ENCODE assay signal across 23 cellular contexts in genomic region chr12:59715434-59715833, GRCh38.
DNase-seq lines count a peak whose midpoint lies in the region; ATAC-seq, FAIRE-seq and TF ChIP-seq lines count a peak whose summit lies in the region.
"Had no signal": no experiment of that assay in that cellular context is flagged by ENCODE, and none has a peak within 500 bp of the region (broad histone marks: within the 10 kb centered on the region; RNA-seq: fewer than 3 reads in every experiment).

No MANE protein-coding gene starts in this region.

- peaks cover 52% of the 10 kb centered on the region for H3K4me1 ChIP-seq in body of pancreas
- peaks cover 1 to 32% (median 26%) of the 10 kb centered on the region in 4 donors for H3K4me1 ChIP-seq in liver (ENCODE audit: control insufficient read depth in 4 of 4, insufficient read depth in 4 of 4, low read length in 3 of 4)
- H3K4me1 ChIP-seq in pancreas, result peaks cover 14 to 33% (median 28%) of the 10 kb centered on the region in 3 donors
- no peaks in the 10 kb centered on the region for H3K4me1 ChIP-seq in small intestine (ENCODE audit: control insufficient read depth in 2 of 2, insufficient read depth in 1 of 2, low read depth in 1 of 2, low read length in 1 of 2)
- H3K4me1 ChIP-seq in PC-3 (ENCODE audit: insufficient read depth, low read length), result no peaks in the 10 kb centered on the region
- H3K4me1 ChIP-seq: BLaER1, Caco-2 had no signal

- H3F3A ChIP-seq in PC-3 (ENCODE audit: low read length, unreplicated experiment), result no peaks in the 10 kb centered on the region

- no peak for TF ChIP-seq POLR2A in body of pancreas (IDR thresholded peaks at IDR 0.05)

- H4K20me1 ChIP-seq in PC-3 (ENCODE audit: low read length), result no peaks in the 10 kb centered on the region
- H4K20me1 ChIP-seq: BLaER1 had no signal

- no peaks in the 10 kb centered on the region for H3K36me3 ChIP-seq in body of pancreas (replicated peaks in 1 of 2; ENCODE audit: insufficient read depth in 1 of 2, low read depth in 2 of 2)
- H3K36me3 ChIP-seq in liver (ENCODE audit: control insufficient read depth in 4 of 4, insufficient read depth in 3 of 4, low read depth in 1 of 4, low read length in 3 of 4), result no peaks in the 10 kb centered on the region
- H3K36me3 ChIP-seq in pancreas, result no peaks in the 10 kb centered on the region
- H3K36me3 ChIP-seq in small intestine (ENCODE audit: control insufficient read depth in 2 of 2, insufficient read depth in 2 of 2, low read length in 2 of 2), result no peaks in the 10 kb centered on the region
- no peaks in the 10 kb centered on the region for H3K36me3 ChIP-seq in PC-3 (ENCODE audit: low read depth, low read length)
- H3K36me3 ChIP-seq: BLaER1 had no signal

- DNase-seq in NCI-H146 (lab: John Stamatoyannopoulos, UW), result peak; percentile 22
- no peak for DNase-seq in NCI-H146 treated with DMSO at 0.1 percent for 48 hours (lab: John Stamatoyannopoulos, UW; ENCODE audit: unreplicated experiment)
- DNase-seq in body of pancreas, result no peak
- no peak for DNase-seq in pancreas
- no peak for DNase-seq in small intestine
- no peak for DNase-seq in hippocampal formation (lab: John Stamatoyannopoulos, UW)
- DNase-seq in PC-3, result no peak
- DNase-seq: Caco-2; CD4-positive, CD25-positive, alpha-beta regulatory T cell; CD8-positive, alpha-beta T cell; DMS153; DND-41; GM23248; H7; HCEC 1CT had no signal

- no peak overlapping the region for H3K9ac ChIP-seq in liver (ENCODE audit: low read depth in 1 of 2, low read length in 2 of 2)
- no peak overlapping the region for H3K9ac ChIP-seq in PC-3 (ENCODE audit: low read length)
- H3K9ac ChIP-seq: BLaER1, GM23248 had no signal

- no peaks in the 10 kb centered on the region for H3K9me2 ChIP-seq in PC-3 (replicated peaks; ENCODE audit: low read length)

- H3K79me2 ChIP-seq in PC-3 (ENCODE audit: low read length), result no peaks in the 10 kb centered on the region

- H3K27ac ChIP-seq in body of pancreas (peak overlapping the region in 3 of 4 donors; percentile 15 to 50 (median 28)), liver (ENCODE audit: low read depth in 1 of 2, low read length in 2 of 2) (no peak overlapping the region), pancreas (peak overlapping the region in 2 of 4 donors; percentile 19 to 49), small intestine (ENCODE audit: low read depth in 1 of 2, low read length in 1 of 2) (no peak overlapping the region), PC-3 (ENCODE audit: low read length) (no peak overlapping the region)
- H3K27ac ChIP-seq: 22Rv1, BLaER1, C4-2B, GM23248 had no signal

- peak in 1 of 2 donors; percentile 51 for TF ChIP-seq RAD21 in liver (IDR thresholded peaks at IDR 0.05)

- WGBS in body of pancreas, 2 donors, result 29 to 30% methylated on average over 2 of the region's 2 CpGs
- WGBS in liver, result 39% methylated on average over 2 of the region's 2 CpGs
- WGBS in pancreas, 2 donors, result 15 to 19% methylated on average over 2 of the region's 2 CpGs
- WGBS in small intestine, 3 donors, result 92 to 93% (median 92%) methylated on average over 2 of the region's 2 CpGs

- ATAC-seq in body of pancreas (peak; percentile 66), pancreas (peak; percentile 49 to 79 (median 63)), PC-3 (no peak)
- ATAC-seq: CD8-positive, alpha-beta T cell had no signal

- intact Hi-C loops in body of pancreas (cut with DNase I) (no loop called here), pancreas (cut with DNase I) (loop anchor here in 1 of 3 donors (10.0 kb wide), 1 partner anchor 51 kb away; no protein-coding TSS in a partner anchor), PC-3 (cut with micrococcal nuclease) (no loop called here)

- TF ChIP-seq CTCF in body of pancreas (IDR thresholded peaks at IDR 0.05), result no peak
- no peak for TF ChIP-seq CTCF in liver (IDR thresholded peaks at IDR 0.05; ENCODE audit: low read depth, low read length, missing input control)
- no peak for TF ChIP-seq CTCF in pancreas (IDR thresholded peaks at IDR 0.05)
- TF ChIP-seq CTCF in PC-3 (conservative IDR thresholded peaks at IDR 0.05; ENCODE audit: low read depth, low read length), result no peak

- H3K4me2 ChIP-seq in PC-3 (ENCODE audit: low read length), result no peak overlapping the region
- H3K4me2 ChIP-seq: BLaER1 had no signal

- H2AFZ ChIP-seq in PC-3 (ENCODE audit: low read length), result no peak overlapping the region
- H2AFZ ChIP-seq: GM23248 had no signal

- H3K4me3 ChIP-seq in body of pancreas (no peak overlapping the region), liver (ENCODE audit: low read depth in 1 of 3, low read length in 3 of 3) (no peak overlapping the region), pancreas (no peak overlapping the region), small intestine (ENCODE audit: low read depth in 1 of 2, low read length in 2 of 2) (no peak overlapping the region), PC-3 (ENCODE audit: low read length) (no peak overlapping the region)
- H3K4me3 ChIP-seq: BLaER1, GM23248 had no signal

- FAIRE-seq in pancreas (lab: Jason Lieb, UNC) (no peak), small intestine (lab: Jason Lieb, UNC) (no peak)
- FAIRE-seq: A204.1, G401.6, GM12892, H1 had no signal

- no TSS peak for BruUV-seq in PC-3 (replicated peaks; lab: Mats Ljungman, UMichigan)

- CTCF ChIA-PET in PC-3 (lab: Charles Lee), result no interaction called here

- POLR2A ChIA-PET in PC-3 (lab: Charles Lee; ENCODE audit: unreplicated experiment), result no interaction called here

- H3K27me3 ChIP-seq in body of pancreas, result no peaks in the 10 kb centered on the region
- H3K27me3 ChIP-seq in liver (ENCODE audit: control insufficient read depth in 4 of 4, insufficient read depth in 4 of 4, low read length in 3 of 4), result no peaks in the 10 kb centered on the region
- no peaks in the 10 kb centered on the region for H3K27me3 ChIP-seq in pancreas
- H3K27me3 ChIP-seq in small intestine (ENCODE audit: control insufficient read depth in 2 of 2, insufficient read depth in 2 of 2, low read length in 2 of 2), result no peaks in the 10 kb centered on the region
- H3K27me3 ChIP-seq in PC-3 (ENCODE audit: low read length), result no peaks in the 10 kb centered on the region
- H3K27me3 ChIP-seq: BLaER1 had no signal

- H3K9me3 ChIP-seq in body of pancreas (no peaks in the 10 kb centered on the region), liver (ENCODE audit: control insufficient read depth in 4 of 4, low read length in 3 of 4) (peaks cover 0 to 3% (median 0%) of the 10 kb centered on the region in 4 donors), pancreas (no peaks in the 10 kb centered on the region), small intestine (ENCODE audit: control insufficient read depth, low read depth) (no peaks in the 10 kb centered on the region), PC-3 (ENCODE audit: low read length) (no peaks in the 10 kb centered on the region)
- H3K9me3 ChIP-seq: BLaER1, Caco-2 had no signal

TF ChIP-seq in liver, 16 proteins besides CTCF, POLR2A, EP300 and RAD21 (continues in another document):
- TF ChIP-seq RXRA (IDR thresholded peaks at IDR 0.05) (peak; percentile 82 to 84), HNF4A (conservative IDR thresholded peaks at IDR 0.05) (peak; percentile 52 to 68), EGR1 (IDR thresholded peaks at IDR 0.05; ENCODE audit: low read depth in 2 of 2) (no peak), ZBTB33 (IDR thresholded peaks at IDR 0.05) (peak; percentile 50), SP1 (IDR thresholded peaks at IDR 0.05) (peak; percentile 51), FOXA1 (IDR thresholded peaks at IDR 0.05) (peak; percentile 89), GABPA (IDR thresholded peaks at IDR 0.05 in 1 of 2, conservative IDR thresholded peaks at IDR 0.05 in 1 of 2) (no peak), JUND (IDR thresholded peaks at IDR 0.05) (peak in 1 of 2 donors; percentile 47), HNF4G (IDR thresholded peaks at IDR 0.05) (no peak)
- TF ChIP-seq, protein P1, sequence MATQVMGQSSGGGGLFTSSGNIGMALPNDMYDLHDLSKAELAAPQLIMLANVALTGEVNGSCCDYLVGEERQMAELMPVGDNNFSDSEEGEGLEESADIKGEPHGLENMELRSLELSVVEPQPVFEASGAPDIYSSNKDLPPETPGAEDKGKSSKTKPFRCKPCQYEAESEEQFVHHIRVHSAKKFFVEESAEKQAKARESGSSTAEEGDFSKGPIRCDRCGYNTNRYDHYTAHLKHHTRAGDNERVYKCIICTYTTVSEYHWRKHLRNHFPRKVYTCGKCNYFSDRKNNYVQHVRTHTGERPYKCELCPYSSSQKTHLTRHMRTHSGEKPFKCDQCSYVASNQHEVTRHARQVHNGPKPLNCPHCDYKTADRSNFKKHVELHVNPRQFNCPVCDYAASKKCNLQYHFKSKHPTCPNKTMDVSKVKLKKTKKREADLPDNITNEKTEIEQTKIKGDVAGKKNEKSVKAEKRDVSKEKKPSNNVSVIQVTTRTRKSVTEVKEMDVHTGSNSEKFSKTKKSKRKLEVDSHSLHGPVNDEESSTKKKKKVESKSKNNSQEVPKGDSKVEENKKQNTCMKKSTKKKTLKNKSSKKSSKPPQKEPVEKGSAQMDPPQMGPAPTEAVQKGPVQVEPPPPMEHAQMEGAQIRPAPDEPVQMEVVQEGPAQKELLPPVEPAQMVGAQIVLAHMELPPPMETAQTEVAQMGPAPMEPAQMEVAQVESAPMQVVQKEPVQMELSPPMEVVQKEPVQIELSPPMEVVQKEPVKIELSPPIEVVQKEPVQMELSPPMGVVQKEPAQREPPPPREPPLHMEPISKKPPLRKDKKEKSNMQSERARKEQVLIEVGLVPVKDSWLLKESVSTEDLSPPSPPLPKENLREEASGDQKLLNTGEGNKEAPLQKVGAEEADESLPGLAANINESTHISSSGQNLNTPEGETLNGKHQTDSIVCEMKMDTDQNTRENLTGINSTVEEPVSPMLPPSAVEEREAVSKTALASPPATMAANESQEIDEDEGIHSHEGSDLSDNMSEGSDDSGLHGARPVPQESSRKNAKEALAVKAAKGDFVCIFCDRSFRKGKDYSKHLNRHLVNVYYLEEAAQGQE (IDR thresholded peaks at IDR 0.05), result peak; percentile 53
- TF ChIP-seq, protein P2, sequence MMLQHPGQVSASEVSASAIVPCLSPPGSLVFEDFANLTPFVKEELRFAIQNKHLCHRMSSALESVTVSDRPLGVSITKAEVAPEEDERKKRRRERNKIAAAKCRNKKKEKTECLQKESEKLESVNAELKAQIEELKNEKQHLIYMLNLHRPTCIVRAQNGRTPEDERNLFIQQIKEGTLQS (IDR thresholded peaks at IDR 0.05), result peak; percentile 10

Comparison
In these comparisons a context has a peak if more than half of its experiments do, and no peak if none do; other contexts are left out.
1. H3K27ac ChIP-seq: peak in body of pancreas (3 of 4); none in liver (0 of 2), small intestine (0 of 2) and PC-3 (single experiment).